8 cellular contexts compared by ENCODE assay signal in genomic region chr12:116955382-116956021, GRCh38. TPM values are rescaled to one million over a fixed set of nuclear protein-coding genes. Genes with fewer than 3 reads are reported as not detected.
DNase-seq lines count a peak whose midpoint lies in the region; ATAC-seq, FAIRE-seq and TF ChIP-seq lines count a peak whose summit lies in the region.

No MANE protein-coding gene starts in this region.

- in situ Hi-C loops in HepG2 (cut with HindIII; ENCODE audit: extremely low pct_ligation_motif_present, low pct_unique_long_range_greater_than_20kb) = no loop called here

- DNase-seq in ELR (ENCODE audit: low read depth) (peak; percentile 28), amniotic epithelial cell (ENCODE audit: low read depth) (peak; percentile 62), HepG2 (ENCODE audit: low spot score) (peak; percentile 28), spleen (no peak), GM20000 (ENCODE audit: low spot score) (no peak)

- ATAC-seq in HepG2 = no peak
- ATAC-seq in GM21619 (IDR thresholded peaks at IDR 0.05; ENCODE audit: unreplicated experiment) = no peak
- ATAC-seq in HG03025 (IDR thresholded peaks at IDR 0.05; ENCODE audit: low FRiP score, unreplicated experiment) = no peak

- TF ChIP-seq POLR2A in HepG2 (IDR thresholded peaks at IDR 0.05; ENCODE audit: insufficient read depth in 1 of 2, low read depth in 2 of 2, low read length in 2 of 2) (no peak), spleen (IDR thresholded peaks at IDR 0.05) (no peak)

- H3K4me1 ChIP-seq in HepG2 (ENCODE audit: insufficient read depth, low read length) = no peaks in the 10 kb centered on the region
- H3K4me1 ChIP-seq in spleen = peaks cover 0 to 5% (median 0%) of the 10 kb centered on the region in 6 donors

- CTCF ChIA-PET in HepG2 (lab: Yijun Ruan, JAX; ENCODE audit: low intra/inter-chr PET ratio, low total read pairs) = interaction anchor here (1.3 kb wide), 1 partner anchor 252 kb away, joined by 3 read pairs; no protein-coding TSS in a partner anchor

- no peak overlapping the region for H3K9ac ChIP-seq in HepG2 (ENCODE audit: insufficient read depth, low read depth, low read length)

- BruUV-seq in HepG2 (replicated peaks; lab: Mats Ljungman, UMichigan) = no TSS peak

- H3K79me2 ChIP-seq in HepG2 (ENCODE audit: insufficient read depth, low read length) = no peaks in the 10 kb centered on the region

- intact Hi-C loops in HepG2 (cut with micrococcal nuclease; ENCODE audit: unreplicated experiment) (no loop called here), spleen (cut with DNase I; ENCODE audit: low total_unique reads) (no loop called here)

- H2AFZ ChIP-seq in HepG2 (ENCODE audit: low read length) = no peak overlapping the region

- POLR2A ChIA-PET in HepG2 (lab: Yijun Ruan, JAX) = no interaction called here

- no peaks in the 10 kb centered on the region for H3K9me3 ChIP-seq in HepG2 (ENCODE audit: low read length)
- no peaks in the 10 kb centered on the region for H3K9me3 ChIP-seq in spleen

- TF ChIP-seq EP300 in Ishikawa (IDR thresholded peaks at IDR 0.05; ENCODE audit: borderline replicate concordance) = no peak
- no peak for TF ChIP-seq EP300 in HepG2 (IDR thresholded peaks at IDR 0.05; ENCODE audit: low read depth in 2 of 2, low read length in 2 of 2)
- no peak for TF ChIP-seq EP300 in HepG2 (CRISPR knock-in tag; IDR thresholded peaks at IDR 0.05; ENCODE audit: borderline replicate concordance)

- no peaks in the 10 kb centered on the region for H4K20me1 ChIP-seq in HepG2 (ENCODE audit: insufficient read depth, low read length)

- TF ChIP-seq CTCF in HepG2 (CRISPR knock-in tag; IDR thresholded peaks at IDR 0.05) (peak; percentile 39), spleen (IDR thresholded peaks at IDR 0.05 in 8 of 11, conservative IDR thresholded peaks at IDR 0.05 in 3 of 11) (no peak), GM20000 (IDR thresholded peaks at IDR 0.05; ENCODE audit: extremely low read depth, missing control alignments) (no peak)

- H3K4me2 ChIP-seq in HepG2 (ENCODE audit: low read depth, low read length) = no peak overlapping the region

- no peak overlapping the region for H3K27ac ChIP-seq in HepG2 (ENCODE audit: extremely low read length, insufficient read depth, low read length)
- H3K27ac ChIP-seq in spleen = no peak overlapping the region

- no peak overlapping the region for H3K4me3 ChIP-seq in HepG2 (replicated peaks in 1 of 3; ENCODE audit: insufficient read depth in 1 of 3, low read depth in 2 of 3, low read length in 3 of 3)
- H3K4me3 ChIP-seq in spleen = no peak overlapping the region

- H3K27me3 ChIP-seq in HepG2 (ENCODE audit: control insufficient read depth in 1 of 2, insufficient read depth in 2 of 2, low read length in 2 of 2) (no peaks in the 10 kb centered on the region), spleen (replicated peaks in 1 of 7) (no peaks in the 10 kb centered on the region)

- TF ChIP-seq RAD21 in Ishikawa (IDR thresholded peaks at IDR 0.05; ENCODE audit: low read depth) = peak; percentile 41
- no peak for TF ChIP-seq RAD21 in HepG2 (CRISPR knock-in tag; IDR thresholded peaks at IDR 0.05)

- 89% methylated on average over 4 of the region's 4 CpGs for WGBS in HepG2 (ENCODE audit: low lambda C conversion rate)
- 78 to 88% (median 85%) methylated on average over 4 of the region's 4 CpGs for WGBS in spleen, 5 donors

- H3K36me3 ChIP-seq in HepG2 (replicated peaks in 1 of 2; ENCODE audit: control insufficient read depth in 1 of 2, insufficient read depth in 2 of 2, low read length in 2 of 2) = no peaks in the 10 kb centered on the region
- peaks cover 0 to 42% (median 11%) of the 10 kb centered on the region in 6 donors for H3K36me3 ChIP-seq in spleen

- FAIRE-seq in HepG2 (lab: Jason Lieb, UNC) = no peak

TF ChIP-seq in Ishikawa, 13 proteins besides CTCF, POLR2A, EP300 and RAD21:
- TF ChIP-seq CEBPB (IDR thresholded peaks at IDR 0.05) (peak; percentile 50), USF1 (IDR thresholded peaks at IDR 0.05) (no peak), TCF12 (IDR thresholded peaks at IDR 0.05; ENCODE audit: low read depth) (no peak), TAF1 (IDR thresholded peaks at IDR 0.05; ENCODE audit: low read depth) (no peak), NFIC (IDR thresholded peaks at IDR 0.05) (no peak)

TF ChIP-seq in HepG2, 621 proteins besides CTCF, POLR2A, EP300 and RAD21:
- TF ChIP-seq KDM6A (CRISPR knock-in tag; IDR thresholded peaks at IDR 0.05; ENCODE audit: low read depth) (no peak), SKI (IDR thresholded peaks at IDR 0.05; ENCODE audit: partially characterized antibody) (no peak), ZNF800 (CRISPR knock-in tag; IDR thresholded peaks at IDR 0.05) (no peak), NFIB (CRISPR knock-in tag; IDR thresholded peaks at IDR 0.05; ENCODE audit: borderline replicate concordance) (no peak), ATM (IDR thresholded peaks at IDR 0.05; ENCODE audit: borderline replicate concordance) (no peak), ATF7 (IDR thresholded peaks at IDR 0.05) (peak; percentile 42; the same call in 1 of the 2 replicates), ATF7 (CRISPR knock-in tag; IDR thresholded peaks at IDR 0.05) (no peak), ZNF432 (CRISPR knock-in tag; IDR thresholded peaks at IDR 0.05; ENCODE audit: borderline replicate concordance) (no peak), CEBPB (IDR thresholded peaks at IDR 0.05; ENCODE audit: borderline replicate concordance, low read depth, low read length) (peak; percentile 59; the same call in 1 of the 2 replicates), ZNF251 (CRISPR knock-in tag; IDR thresholded peaks at IDR 0.05) (no peak), MBNL3 (CRISPR knock-in tag; conservative IDR thresholded peaks at IDR 0.05) (no peak), ZFP82 (CRISPR knock-in tag; IDR thresholded peaks at IDR 0.05; ENCODE audit: borderline replicate concordance) (no peak), CEBPG (CRISPR knock-in tag; IDR thresholded peaks at IDR 0.05) (0 out of 2 replicates have a peak, but pooled peaks have one; percentile 29), MED13 (CRISPR knock-in tag; IDR thresholded peaks at IDR 0.05) (no peak), STAG1 (CRISPR knock-in tag; IDR thresholded peaks at IDR 0.05) (peak; percentile 49; the same call in 1 of the 2 replicates), HNRNPLL (IDR thresholded peaks at IDR 0.05; ENCODE audit: low read depth, low read length, poor library complexity, severe bottlenecking) (no peak), KLF16 (CRISPR knock-in tag; IDR thresholded peaks at IDR 0.05) (no peak), GABPB1 (CRISPR knock-in tag; IDR thresholded peaks at IDR 0.05) (no peak), ZNF891 (CRISPR knock-in tag; IDR thresholded peaks at IDR 0.05) (no peak)

RNA-seq across cellular contexts. Expression of gene FBXW8, which starts 44.8 kb away (rescaled TPM):
- total RNA-seq in HepG2 (2016; rRNA removed; fragmentation: Illumina TruSeq; extraction: Trizol) (5.9 and 6.4 TPM in 2 replicates), spleen (10 to 100 TPM; 10.5 to 17.3 (median 14.0) TPM)
- total RNA-seq in HepG2 (2016; cell fraction: cytosol; rRNA removed; fragmentation: Illumina TruSeq; extraction: Trizol; ENCODE audit: low read depth) = 3.0 and 3.1 TPM in 2 replicates
- 4.9 and 5.1 TPM in 2 replicates for total RNA-seq in HepG2 (2016; cell fraction: insoluble cytoplasmic fraction; rRNA removed; fragmentation: Illumina TruSeq; extraction: Trizol)
- total RNA-seq in HepG2 (2016; cell fraction: membrane; rRNA removed; fragmentation: Illumina TruSeq; extraction: Trizol) = 1.9 and 2.3 TPM in 2 replicates
- 5.2 and 5.4 TPM in 2 replicates for total RNA-seq in HepG2 (2016; cell fraction: nucleus; rRNA removed; fragmentation: Illumina TruSeq; extraction: Trizol)
- polyA plus RNA-seq in HepG2 (2011; rRNA removed) (5.1 and 6.2 TPM in 2 replicates), spleen (1 to 10 TPM; 2.2 to 4.2 (median 3.6) TPM)
- 3.5 and 4.2 TPM in 2 replicates for polyA plus RNA-seq in HepG2 (2011; cell fraction: cytosol; rRNA removed)
- polyA plus RNA-seq in HepG2 (2011; cell fraction: nucleus; rRNA removed) = 9.2 and 11.2 TPM in 2 replicates
- 5.5 and 6.7 TPM in 2 replicates for polyA plus RNA-seq in HepG2 (2012)
- 0.53 and 0.58 TPM in 2 replicates for polyA plus RNA-seq in HepG2 (2016; cell fraction: cytosol; fragmentation: Illumina TruSeq; extraction: Trizol; ENCODE audit: low read depth)
- polyA plus RNA-seq in HepG2 (2016; cell fraction: insoluble cytoplasmic fraction; fragmentation: Illumina TruSeq; extraction: Trizol; ENCODE audit: low read depth) = 4.8 and 5.4 TPM in 2 replicates
- 0.95 and 0.97 TPM in 2 replicates for polyA plus RNA-seq in HepG2 (2016; cell fraction: membrane; fragmentation: Illumina TruSeq; extraction: Trizol; ENCODE audit: low read depth)
- polyA plus RNA-seq in HepG2 (2016; cell fraction: nucleus; fragmentation: Illumina TruSeq; extraction: Trizol; ENCODE audit: insufficient read depth, low read depth) = 5.8 and 6.0 TPM in 2 replicates
- 12.8 and 14.9 TPM in 2 replicates for polyA minus RNA-seq in HepG2 (2011; rRNA and poly(A)+ RNA removed; ENCODE audit: low replicate concordance)
- 5.1 and 6.1 TPM in 2 replicates for polyA minus RNA-seq in HepG2 (2011; cell fraction: cytosol; rRNA and poly(A)+ RNA removed)
- polyA minus RNA-seq in HepG2 (2011; cell fraction: nucleus; rRNA and poly(A)+ RNA removed) = 13.1 and 22.3 TPM in 2 replicates

Comparison
In these comparisons a context has a peak if more than half of its experiments do, and no peak if none do; other contexts are left out.
1. DNase-seq: peak in ELR (single experiment), amniotic epithelial cell (single experiment) and HepG2 (single experiment); none in spleen (single experiment) and GM20000 (single experiment).